ENCODE assay signal across 12 cellular contexts in genomic region chr6:134047124-134047523, GRCh38. TPM values are rescaled to one million over a fixed set of nuclear protein-coding genes. Genes with fewer than 3 reads are reported as not detected.
DNase-seq lines count a peak whose midpoint lies in the region; ATAC-seq and TF ChIP-seq lines count a peak whose summit lies in the region.
"Had no signal": no experiment of that assay in that cellular context is flagged by ENCODE, and none has a peak within 500 bp of the region (broad histone marks: within the 10 kb centered on the region; RNA-seq: fewer than 3 reads in every experiment).

No MANE protein-coding gene starts in this region.

- in situ Hi-C loops in gastrocnemius medialis (cut with MboI; ENCODE audit: low sequenced_read_pairs in 4 of 4): no loop called here

- no TSS peak for BruUV-seq in PC-3 (replicated peaks; lab: Mats Ljungman, UMichigan)

- H3K9ac ChIP-seq in PC-3 (ENCODE audit: low read length): no peak overlapping the region
- H3K9ac ChIP-seq: GM23248 had no signal

- no peaks in the 10 kb centered on the region for H3F3A ChIP-seq in PC-3 (ENCODE audit: low read length, unreplicated experiment)

- intact Hi-C loops in left ventricle myocardium inferior (cut with micrococcal nuclease): no loop called here
- intact Hi-C loops in Right ventricle myocardium inferior (cut with DNase I): no loop called here
- intact Hi-C loops in ascending aorta (cut with DNase I): no loop called here
- intact Hi-C loops in gastrocnemius medialis (cut with DNase I; ENCODE audit: low total_unique reads): no loop called here
- intact Hi-C loops in PC-3 (cut with micrococcal nuclease): no loop called here

- POLR2A ChIA-PET in PC-3 (lab: Charles Lee; ENCODE audit: unreplicated experiment): no interaction called here

- H3K27ac ChIP-seq in left ventricle myocardium inferior (replicated peaks) (peak overlapping the region; percentile 72), ascending aorta (peak overlapping the region; percentile 17 to 55), gastrocnemius medialis (peak overlapping the region in 3 of 4 donors; percentile 20 to 96 (median 68)), PC-3 (ENCODE audit: low read length) (no peak overlapping the region)
- H3K27ac ChIP-seq: GM23248, HL-60 had no signal

- no peaks in the 10 kb centered on the region for H3K36me3 ChIP-seq in left ventricle myocardium inferior
- no peaks in the 10 kb centered on the region for H3K36me3 ChIP-seq in ascending aorta
- H3K36me3 ChIP-seq in gastrocnemius medialis: no peaks in the 10 kb centered on the region
- no peaks in the 10 kb centered on the region for H3K36me3 ChIP-seq in PC-3 (ENCODE audit: low read depth, low read length)

- no peak overlapping the region for H2AFZ ChIP-seq in PC-3 (ENCODE audit: low read length)
- H2AFZ ChIP-seq: GM23248 had no signal

- no peak overlapping the region for H3K4me3 ChIP-seq in left ventricle myocardium inferior
- H3K4me3 ChIP-seq in ascending aorta: no peak overlapping the region
- H3K4me3 ChIP-seq in gastrocnemius medialis: no peak overlapping the region
- H3K4me3 ChIP-seq in PC-3 (ENCODE audit: low read length): no peak overlapping the region
- H3K4me3 ChIP-seq: GM23248 had no signal

- H3K4me1 ChIP-seq in left ventricle myocardium inferior: peaks cover 52% of the 10 kb centered on the region
- H3K4me1 ChIP-seq in ascending aorta: peaks cover 0 to 14% of the 10 kb centered on the region in 2 donors
- peaks cover 31 to 33% of the 10 kb centered on the region in 2 donors for H3K4me1 ChIP-seq in gastrocnemius medialis
- H3K4me1 ChIP-seq in PC-3 (ENCODE audit: insufficient read depth, low read length): no peaks in the 10 kb centered on the region
- H3K4me1 ChIP-seq: Caco-2 had no signal

- no peaks in the 10 kb centered on the region for H3K79me2 ChIP-seq in PC-3 (ENCODE audit: low read length)

- no peaks in the 10 kb centered on the region for H3K9me3 ChIP-seq in left ventricle myocardium inferior (replicated peaks)
- H3K9me3 ChIP-seq in ascending aorta: no peaks in the 10 kb centered on the region
- H3K9me3 ChIP-seq in gastrocnemius medialis: no peaks in the 10 kb centered on the region
- H3K9me3 ChIP-seq in PC-3 (ENCODE audit: low read length): no peaks in the 10 kb centered on the region
- H3K9me3 ChIP-seq: Caco-2 had no signal

- no peak overlapping the region for H3K4me2 ChIP-seq in PC-3 (ENCODE audit: low read length)

- H3K9me2 ChIP-seq in PC-3 (replicated peaks; ENCODE audit: low read length): no peaks in the 10 kb centered on the region

- no peaks in the 10 kb centered on the region for H4K20me1 ChIP-seq in PC-3 (ENCODE audit: low read length)

- DNase-seq in left ventricle myocardium inferior (no peak), Right ventricle myocardium inferior (ENCODE audit: missing footprints) (no peak), ascending aorta (ENCODE audit: low spot score in 2 of 2) (no peak), gastrocnemius medialis (no peak), PC-3 (no peak), DMS53 (lab: John Stamatoyannopoulos, UW) (no peak)
- DNase-seq: Caco-2; CD8-positive, alpha-beta memory T cell; GM23248 had no signal

- ATAC-seq in Right ventricle myocardium inferior (no peak), gastrocnemius medialis (no peak), PC-3 (no peak), GM19452 (IDR thresholded peaks at IDR 0.05; ENCODE audit: unreplicated experiment) (no peak)
- ATAC-seq: HCT116 had no signal

- no peaks in the 10 kb centered on the region for H3K27me3 ChIP-seq in left ventricle myocardium inferior (ENCODE audit: low read depth)
- no peaks in the 10 kb centered on the region for H3K27me3 ChIP-seq in ascending aorta
- no peaks in the 10 kb centered on the region for H3K27me3 ChIP-seq in gastrocnemius medialis
- H3K27me3 ChIP-seq in PC-3 (ENCODE audit: low read length): no peaks in the 10 kb centered on the region

- TF ChIP-seq CTCF in left ventricle myocardium inferior (IDR thresholded peaks at IDR 0.05; ENCODE audit: borderline replicate concordance) (no peak), ascending aorta (IDR thresholded peaks at IDR 0.05) (no peak), gastrocnemius medialis (IDR thresholded peaks at IDR 0.05 in 4 of 5, conservative IDR thresholded peaks at IDR 0.05 in 1 of 5) (no peak), PC-3 (conservative IDR thresholded peaks at IDR 0.05; ENCODE audit: low read depth, low read length) (no peak)

- TF ChIP-seq POLR2A in gastrocnemius medialis (IDR thresholded peaks at IDR 0.05): no peak

- CTCF ChIA-PET in PC-3 (lab: Charles Lee): no interaction called here

RNA-seq across cellular contexts. Expression of gene SLC2A12, which starts 5.3 kb away (rescaled TPM):
- total RNA-seq in left ventricle myocardium inferior: 20.8 TPM
- 19.3 TPM for total RNA-seq in Right ventricle myocardium inferior
- total RNA-seq in ascending aorta: not detected
- 1 to 10 TPM; 2.0 to 4.7 (median 3.3) TPM for total RNA-seq in gastrocnemius medialis
- 0.81 and 1.3 TPM in 2 replicates for total RNA-seq in PC-3 (2014; rRNA removed)
- total RNA-seq: Caco-2; CD8-positive, alpha-beta memory T cell had no signal
